9 cellular contexts compared by ENCODE assay signal in genomic region chr11:697811-698311, GRCh38. TPM values are rescaled to one million over a fixed set of nuclear protein-coding genes. Genes with fewer than 3 reads are reported as not detected.
A peak's percentile ranks its signal among the peaks of the same experiment; 100 is the strongest.
DNase-seq lines count a peak whose midpoint lies in the region; ATAC-seq, FAIRE-seq and TF ChIP-seq lines count a peak whose summit lies in the region.
"Had no signal": no experiment of that assay in that cellular context is flagged by ENCODE, and none has a peak within 500 bp of the region (broad histone marks: within the 10 kb centered on the region; RNA-seq: fewer than 3 reads in every experiment).

No MANE protein-coding gene starts in this region.

- H3K9me3 ChIP-seq in esophagus squamous epithelium (no peaks in the 10 kb centered on the region), skeletal muscle tissue (ENCODE audit: control insufficient read depth in 3 of 3, low read length in 3 of 3) (no peaks in the 10 kb centered on the region), small intestine (ENCODE audit: control insufficient read depth, low read depth) (no peaks in the 10 kb centered on the region), HAP-1 (no peaks in the 10 kb centered on the region)

- POLR2A ChIA-PET in RWPE1 (lab: Yijun Ruan, JAX; ENCODE audit: low non-redundant PET): interaction anchor here (0.6 to 1.7 kb wide), 4 partner anchors 9 to 112 kb away, joined by 3 to 4 read pairs (median 4); partner anchors contain the start of gene RPLP2

- H3K4me3 ChIP-seq in H7 (ENCODE audit: insufficient read depth, low read depth, low read length) (no peak overlapping the region), esophagus squamous epithelium (peak overlapping the region; percentile 64 to 87 (median 74)), skeletal muscle tissue (ENCODE audit: low read length in 3 of 3) (peak overlapping the region; percentile 11 to 54 (median 17)), small intestine (ENCODE audit: low read depth in 1 of 2, low read length in 2 of 2) (no peak overlapping the region), HAP-1 (no peak overlapping the region)

- no peaks in the 10 kb centered on the region for H3K27me3 Mint-ChIP-seq in activated T-cell treated with anti-CD3 and anti-CD28 coated beads, Interleukin-2, amount 50 U/mL, for 4 hours (ENCODE audit: low read depth)

- CTCF ChIA-PET in RWPE1 (lab: Yijun Ruan, JAX): interaction anchor here (0.6 to 3.5 kb wide), 5 partner anchors 9 to 68 kb away, joined by 3 to 18 read pairs (median 4); no protein-coding TSS in a partner anchor

- ATAC-seq in activated T-cell treated with anti-CD3 and anti-CD28 coated beads, Interleukin-2, amount 50 U/mL, for 4 hours: no peak
- no peak for ATAC-seq in GM21825 (IDR thresholded peaks at IDR 0.05; ENCODE audit: unreplicated experiment)
- ATAC-seq: HCT116 had no signal

- WGBS in esophagus squamous epithelium, 2 donors: 34 to 39% methylated on average over 8 to 11 of the region's 11 CpGs
- 80 to 90% (median 80%) methylated on average over 11 of the region's 11 CpGs for WGBS in small intestine, 3 donors

- TF ChIP-seq CTCF in RWPE1 (conservative IDR thresholded peaks at IDR 0.05; ENCODE audit: low read depth) (no peak), esophagus squamous epithelium (IDR thresholded peaks at IDR 0.05) (no peak)

- DNase-seq in H7 (peak; percentile 31), RWPE1 (ENCODE audit: low spot score) (no peak), esophagus squamous epithelium (lab: John Stamatoyannopoulos, UW) (no peak), small intestine (no peak), HAP-1 (ENCODE audit: low spot score in 2 of 2) (no peak)
- no peak for DNase-seq in activated T-cell treated with anti-CD3 and anti-CD28 coated beads, Interleukin-2, amount 50 U/mL, for 4 hours

- in situ Hi-C loops in HAP-1 (cut with MboI; ENCODE audit: low sequenced_read_pairs): no loop called here

- intact Hi-C loops in esophagus squamous epithelium (cut with DNase I): no loop called here

- H3K4me1 ChIP-seq in esophagus squamous epithelium (peaks cover 44 to 77% (median 51%) of the 10 kb centered on the region in 3 donors), skeletal muscle tissue (ENCODE audit: control insufficient read depth in 3 of 3, insufficient read depth in 3 of 3, low read length in 3 of 3) (peaks cover 36 to 50% (median 50%) of the 10 kb centered on the region in 3 donors), small intestine (ENCODE audit: control insufficient read depth in 2 of 2, insufficient read depth in 1 of 2, low read depth in 1 of 2, low read length in 1 of 2) (peaks cover 0 to 9% of the 10 kb centered on the region in 2 donors), HAP-1 (peaks cover 6% of the 10 kb centered on the region)

- no peaks in the 10 kb centered on the region for H3K9me3 Mint-ChIP-seq in activated T-cell treated with anti-CD3 and anti-CD28 coated beads, Interleukin-2, amount 50 U/mL, for 4 hours

- peak overlapping the region; percentile 97 for H3K27ac ChIP-seq in RWPE1
- H3K27ac ChIP-seq in esophagus squamous epithelium: peak overlapping the region; percentile 97 to 100 (median 100)
- H3K27ac ChIP-seq in skeletal muscle tissue (ENCODE audit: low read depth, low read length): peak overlapping the region; percentile 98
- H3K27ac ChIP-seq in small intestine (ENCODE audit: low read depth in 1 of 2, low read length in 1 of 2): peak overlapping the region in 1 of 2 donors; percentile 18

- peaks cover 31% of the 10 kb centered on the region for H3K4me1 Mint-ChIP-seq in activated T-cell treated with anti-CD3 and anti-CD28 coated beads, Interleukin-2, amount 50 U/mL, for 4 hours (ENCODE audit: low read depth)

- H3K9ac ChIP-seq in skeletal muscle tissue (ENCODE audit: low read depth in 1 of 3, low read length in 3 of 3): peak overlapping the region; percentile 66 to 96 (median 85)

- H3K36me3 ChIP-seq in H7 (replicated peaks; ENCODE audit: control insufficient read depth, insufficient read depth, low read length): no peaks in the 10 kb centered on the region; the same call in 1 of the 2 replicates
- H3K36me3 ChIP-seq in esophagus squamous epithelium: peaks cover 0 to 36% (median 0%) of the 10 kb centered on the region in 3 donors
- H3K36me3 ChIP-seq in skeletal muscle tissue (ENCODE audit: control insufficient read depth in 3 of 3, insufficient read depth in 3 of 3, low read length in 3 of 3): peaks cover 8 to 17% (median 11%) of the 10 kb centered on the region in 3 donors
- H3K36me3 ChIP-seq in small intestine (ENCODE audit: control insufficient read depth in 2 of 2, insufficient read depth in 2 of 2, low read length in 2 of 2): no peaks in the 10 kb centered on the region
- peaks cover under 1% of the 10 kb centered on the region; the same call in 1 of the 2 replicates for H3K36me3 ChIP-seq in HAP-1 (replicated peaks)

- no peak for TF ChIP-seq POLR2A in esophagus squamous epithelium (IDR thresholded peaks at IDR 0.05)

- no peaks in the 10 kb centered on the region for H3K27me3 ChIP-seq in H7 (ENCODE audit: control insufficient read depth, insufficient read depth, low read length)
- no peaks in the 10 kb centered on the region for H3K27me3 ChIP-seq in esophagus squamous epithelium
- H3K27me3 ChIP-seq in skeletal muscle tissue (ENCODE audit: control insufficient read depth in 3 of 3, insufficient read depth in 3 of 3, low read length in 3 of 3): no peaks in the 10 kb centered on the region
- no peaks in the 10 kb centered on the region for H3K27me3 ChIP-seq in small intestine (ENCODE audit: control insufficient read depth in 2 of 2, insufficient read depth in 2 of 2, low read length in 2 of 2)
- no peaks in the 10 kb centered on the region for H3K27me3 ChIP-seq in HAP-1 (ENCODE audit: low read depth)

- H3K36me3 Mint-ChIP-seq in activated T-cell treated with anti-CD3 and anti-CD28 coated beads, Interleukin-2, amount 50 U/mL, for 4 hours (ENCODE audit: insufficient read depth): peaks cover 3% of the 10 kb centered on the region

- H3K4me3 Mint-ChIP-seq in activated T-cell treated with anti-CD3 and anti-CD28 coated beads, Interleukin-2, amount 50 U/mL, for 4 hours: no peak overlapping the region

- no peak for FAIRE-seq in small intestine (lab: Jason Lieb, UNC)

RNA-seq across cellular contexts. Expression of gene TMEM80, which starts 2.2 kb away (rescaled TPM):
- 27.0 and 36.0 TPM in 2 replicates for total RNA-seq in H7 (2014; rRNA removed; shearing (Covaris generic))
- total RNA-seq in esophagus squamous epithelium: 10 to 100 TPM; 16.1 to 55.3 (median 18.1) TPM
- 5.7 TPM for total RNA-seq in skeletal muscle tissue
- 10 to 100 TPM; 11.9 to 22.4 (median 20.1) TPM for polyA plus RNA-seq in small intestine
- 1 to 10 TPM; 6.8 to 7.5 (median 7.0) TPM for total RNA-seq in activated T-cell treated with anti-CD3 and anti-CD28 coated beads, Interleukin-2, amount 50 U/mL, for 4 hours

RNA-seq across cellular contexts. Expression of gene DEAF1, which starts 2.8 kb away (rescaled TPM):
- total RNA-seq in H7 (2014; rRNA removed; shearing (Covaris generic)): 69.0 and 74.6 TPM in 2 replicates
- total RNA-seq in esophagus squamous epithelium: 10 to 100 TPM; 18.3 to 45.0 (median 25.4) TPM
- total RNA-seq in skeletal muscle tissue: 17.2 TPM
- polyA plus RNA-seq in small intestine: 10 to 100 TPM; 18.2 to 39.6 (median 35.4) TPM
- 10 to 100 TPM; 53.1 to 59.6 (median 54.5) TPM for total RNA-seq in activated T-cell treated with anti-CD3 and anti-CD28 coated beads, Interleukin-2, amount 50 U/mL, for 4 hours

RNA-seq across cellular contexts. Expression of gene EPS8L2, which starts 8.2 kb away (rescaled TPM):
- total RNA-seq in H7 (2014; rRNA removed; shearing (Covaris generic)): 3.7 and 18.8 TPM in 2 replicates
- total RNA-seq in esophagus squamous epithelium (100 to 1,000 TPM; 163 to 367 (median 238) TPM), skeletal muscle tissue (1.0 TPM)
- polyA plus RNA-seq in small intestine: 1,000 to 10,000 TPM in 2 of 3 donors, 10 to 100 TPM in 1; 90.2 to 1,255 (median 1,014) TPM
- 10 to 100 TPM in 1 of 3 donors, 1 to 10 TPM in 2; 5.2 to 13.0 (median 7.0) TPM for total RNA-seq in activated T-cell treated with anti-CD3 and anti-CD28 coated beads, Interleukin-2, amount 50 U/mL, for 4 hours

RNA-seq across cellular contexts. Expression of gene TALDO1, which starts 49.4 kb away (rescaled TPM):
- total RNA-seq in H7 (2014; rRNA removed; shearing (Covaris generic)): 264 and 269 TPM in 2 replicates
- total RNA-seq in esophagus squamous epithelium (100 to 1,000 TPM; 311 to 629 (median 504) TPM), skeletal muscle tissue (78.3 TPM)
- polyA plus RNA-seq in small intestine: 100 to 1,000 TPM; 163 to 188 (median 184) TPM
- 100 to 1,000 TPM; 281 to 316 (median 313) TPM for total RNA-seq in activated T-cell treated with anti-CD3 and anti-CD28 coated beads, Interleukin-2, amount 50 U/mL, for 4 hours

Comparison
In these comparisons a context has a peak if more than half of its experiments do, and no peak if none do; other contexts are left out.
1. H3K4me3 ChIP-seq: peak in esophagus squamous epithelium (4 of 4) and skeletal muscle tissue (3 of 3); none in H7 (single experiment), small intestine (0 of 2) and HAP-1 (single experiment).